In the genomic region with DNA sequence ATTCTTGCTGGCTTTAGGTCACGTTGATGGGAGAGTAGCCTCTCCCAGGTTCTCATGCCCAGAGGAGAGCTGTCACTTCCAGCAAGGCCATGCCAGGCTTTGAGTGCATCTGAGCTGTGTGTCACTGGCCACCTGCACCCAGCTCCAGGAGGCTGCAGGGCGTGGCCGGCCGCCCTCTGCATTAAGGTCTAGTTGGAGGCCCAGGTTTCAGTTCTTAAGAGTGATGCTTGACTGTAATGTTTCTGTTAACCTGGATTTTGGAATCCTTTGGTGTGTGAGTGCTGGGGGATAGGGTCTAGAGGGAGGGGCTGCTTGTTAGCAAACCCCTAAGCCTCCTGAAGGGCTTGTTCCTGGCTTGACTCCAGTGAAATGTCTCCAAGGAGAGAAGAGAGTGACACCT, we compare ENCODE assay signal across 2 cellular contexts.
TF ChIP-seq lines count a peak whose summit lies in the region.

No MANE protein-coding gene starts in this region.

TF ChIP-seq in GM12878, 131 proteins besides CTCF, POLR2A, EP300 and RAD21:
- TF ChIP-seq BACH1 (IDR thresholded peaks at IDR 0.05; ENCODE audit: borderline replicate concordance) (no peak), RFX5 (IDR thresholded peaks at IDR 0.05; ENCODE audit: low read depth, low read length) (no peak), RUNX3 (IDR thresholded peaks at IDR 0.05; ENCODE audit: low read length) (no peak), MTA2 (IDR thresholded peaks at IDR 0.05; ENCODE audit: low read depth) (no peak), ZNF622 (IDR thresholded peaks at IDR 0.05) (no peak), ZNF207 (IDR thresholded peaks at IDR 0.05; ENCODE audit: borderline replicate concordance) (no peak)
- TF ChIP-seq, protein P1, sequence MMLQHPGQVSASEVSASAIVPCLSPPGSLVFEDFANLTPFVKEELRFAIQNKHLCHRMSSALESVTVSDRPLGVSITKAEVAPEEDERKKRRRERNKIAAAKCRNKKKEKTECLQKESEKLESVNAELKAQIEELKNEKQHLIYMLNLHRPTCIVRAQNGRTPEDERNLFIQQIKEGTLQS (IDR thresholded peaks at IDR 0.05; ENCODE audit: borderline replicate concordance, extremely low read depth, low read depth, low read length), result no peak

TF ChIP-seq in SK-N-SH treated with all-trans-retinoic acid at 6 μM for 48 hours, 23 proteins besides CTCF, POLR2A, EP300 and RAD21 (continued from another document):
- TF ChIP-seq ZNF70 (CRISPR knock-in tag; IDR thresholded peaks at IDR 0.05) (no peak), OSR1 (CRISPR knock-in tag; IDR thresholded peaks at IDR 0.05) (no peak), ZC3H10 (CRISPR knock-in tag; IDR thresholded peaks at IDR 0.05) (no peak), TCF4 (CRISPR knock-in tag; IDR thresholded peaks at IDR 0.05; ENCODE audit: borderline replicate concordance) (no peak)
- TF ChIP-seq, protein P2, sequence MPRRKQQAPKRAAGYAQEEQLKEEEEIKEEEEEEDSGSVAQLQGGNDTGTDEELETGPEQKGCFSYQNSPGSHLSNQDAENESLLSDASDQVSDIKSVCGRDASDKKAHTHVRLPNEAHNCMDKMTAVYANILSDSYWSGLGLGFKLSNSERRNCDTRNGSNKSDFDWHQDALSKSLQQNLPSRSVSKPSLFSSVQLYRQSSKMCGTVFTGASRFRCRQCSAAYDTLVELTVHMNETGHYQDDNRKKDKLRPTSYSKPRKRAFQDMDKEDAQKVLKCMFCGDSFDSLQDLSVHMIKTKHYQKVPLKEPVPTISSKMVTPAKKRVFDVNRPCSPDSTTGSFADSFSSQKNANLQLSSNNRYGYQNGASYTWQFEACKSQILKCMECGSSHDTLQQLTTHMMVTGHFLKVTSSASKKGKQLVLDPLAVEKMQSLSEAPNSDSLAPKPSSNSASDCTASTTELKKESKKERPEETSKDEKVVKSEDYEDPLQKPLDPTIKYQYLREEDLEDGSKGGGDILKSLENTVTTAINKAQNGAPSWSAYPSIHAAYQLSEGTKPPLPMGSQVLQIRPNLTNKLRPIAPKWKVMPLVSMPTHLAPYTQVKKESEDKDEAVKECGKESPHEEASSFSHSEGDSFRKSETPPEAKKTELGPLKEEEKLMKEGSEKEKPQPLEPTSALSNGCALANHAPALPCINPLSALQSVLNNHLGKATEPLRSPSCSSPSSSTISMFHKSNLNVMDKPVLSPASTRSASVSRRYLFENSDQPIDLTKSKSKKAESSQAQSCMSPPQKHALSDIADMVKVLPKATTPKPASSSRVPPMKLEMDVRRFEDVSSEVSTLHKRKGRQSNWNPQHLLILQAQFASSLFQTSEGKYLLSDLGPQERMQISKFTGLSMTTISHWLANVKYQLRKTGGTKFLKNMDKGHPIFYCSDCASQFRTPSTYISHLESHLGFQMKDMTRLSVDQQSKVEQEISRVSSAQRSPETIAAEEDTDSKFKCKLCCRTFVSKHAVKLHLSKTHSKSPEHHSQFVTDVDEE (CRISPR knock-in tag; IDR thresholded peaks at IDR 0.05), result no peak
